ENCODE assay signal across 23 cellular contexts in the genomic region with DNA sequence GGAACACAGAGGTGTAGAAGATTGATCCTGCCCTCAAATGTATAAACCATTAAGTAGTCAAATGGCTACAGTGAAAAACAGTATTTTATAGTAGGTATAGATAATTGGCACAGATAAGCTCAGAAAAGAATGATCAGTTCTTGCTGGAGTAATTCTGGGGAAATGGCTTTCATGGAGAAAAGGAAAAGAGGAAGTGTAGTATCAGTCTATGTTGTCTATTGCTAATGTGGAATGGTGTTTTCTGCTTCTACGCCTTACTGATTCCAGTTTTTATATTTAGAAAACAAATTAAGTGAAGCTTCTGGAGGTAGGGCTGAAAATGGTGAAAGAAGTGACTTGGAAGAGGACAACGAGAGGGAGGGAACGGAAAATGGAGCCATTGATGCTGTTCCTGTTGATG. TPM values are rescaled to one million over a fixed set of nuclear protein-coding genes. Genes with fewer than 3 reads are reported as not detected.
DNase-seq lines count a peak whose midpoint lies in the region; ATAC-seq, FAIRE-seq and TF ChIP-seq lines count a peak whose summit lies in the region.
"Had no signal": no experiment of that assay in that cellular context is flagged by ENCODE, and none has a peak within 500 bp of the region (broad histone marks: within the 10 kb centered on the region; RNA-seq: fewer than 3 reads in every experiment).

No MANE protein-coding gene starts in this region.

- no peak overlapping the region for H3K4me3 Mint-ChIP-seq in activated T-cell treated with anti-CD3 and anti-CD28 coated beads, Interleukin-2, amount 50 U/mL, for 72 hours
- no peak overlapping the region for H3K4me3 Mint-ChIP-seq in activated naive CD8-positive, alpha-beta T cell treated with anti-CD3 and anti-CD28 coated beads for 36 hours
- H3K4me3 Mint-ChIP-seq in neural crest cell = no peak overlapping the region
- H3K4me3 Mint-ChIP-seq: CD4-positive, alpha-beta memory T cell had no signal

- no peak for TF ChIP-seq POLR2A in H54 (IDR thresholded peaks at IDR 0.05; ENCODE audit: low read depth, low read length)

- no peaks in the 10 kb centered on the region for H3K4me1 Mint-ChIP-seq in activated T-cell treated with anti-CD3 and anti-CD28 coated beads, Interleukin-2, amount 50 U/mL, for 72 hours (ENCODE audit: low read depth)
- H3K4me1 Mint-ChIP-seq in activated naive CD8-positive, alpha-beta T cell treated with anti-CD3 and anti-CD28 coated beads for 36 hours = peaks cover 11% of the 10 kb centered on the region
- H3K4me1 Mint-ChIP-seq in neural crest cell = no peaks in the 10 kb centered on the region

- no peaks in the 10 kb centered on the region for H3K9me3 Mint-ChIP-seq in activated T-cell treated with anti-CD3 and anti-CD28 coated beads, Interleukin-2, amount 50 U/mL, for 72 hours
- H3K9me3 Mint-ChIP-seq in activated naive CD8-positive, alpha-beta T cell treated with anti-CD3 and anti-CD28 coated beads for 36 hours = no peaks in the 10 kb centered on the region
- no peaks in the 10 kb centered on the region for H3K9me3 Mint-ChIP-seq in neural crest cell
- H3K9me3 Mint-ChIP-seq: CD4-positive, alpha-beta memory T cell had no signal

- TF ChIP-seq CTCF in neural crest cell (conservative IDR thresholded peaks at IDR 0.05) = no peak

- peaks cover 0 to 29% of the 10 kb centered on the region in 2 donors for H3K36me3 Mint-ChIP-seq in activated T-cell treated with anti-CD3 and anti-CD28 coated beads, Interleukin-2, amount 50 U/mL, for 72 hours (ENCODE audit: insufficient read depth in 2 of 2)
- peaks cover 27% of the 10 kb centered on the region for H3K36me3 Mint-ChIP-seq in activated naive CD8-positive, alpha-beta T cell treated with anti-CD3 and anti-CD28 coated beads for 36 hours
- peaks cover 10% of the 10 kb centered on the region for H3K36me3 Mint-ChIP-seq in neural crest cell (ENCODE audit: low read depth)

- no peak for ATAC-seq in activated T-cell treated with anti-CD3 and anti-CD28 coated beads, Interleukin-2, amount 50 U/mL, for 72 hours (replicated peaks in 1 of 2)
- no peak for ATAC-seq in GM19351 (IDR thresholded peaks at IDR 0.05; ENCODE audit: unreplicated experiment)
- ATAC-seq: A549 had no signal

- no peak for DNase-seq in activated T-cell treated with anti-CD3 and anti-CD28 coated beads, Interleukin-2, amount 50 U/mL, for 72 hours
- DNase-seq in activated T-cell treated with anti-CD3 and anti-CD28 coated beads for 4 hours (no peak), H54 (ENCODE audit: insufficient read length, low spot score) (no peak), neural crest cell (ENCODE audit: low read depth, low spot score) (no peak)
- no peak for DNase-seq in activated naive CD8-positive, alpha-beta T cell treated with anti-CD3 and anti-CD28 coated beads for 36 hours
- DNase-seq in stimulated activated naive CD4-positive, alpha-beta T cell treated with Interleukin-2 at 50 U/mL for 16 hours (lab: John Stamatoyannopoulos, UW) = no peak
- DNase-seq: AML-193; C1 segment of cervical spinal cord; CD4-positive, alpha-beta memory T cell; COR-L47; DMS53; GOT3; HCEC 1CT; IMR-90; NCI-H1092; NCI-H1417 treated with DMSO at 0.1 percent for 48 hours; NCI-H1694 treated with DMSO at 0.1 percent for 48 hours; NCI-H2081; NCI-H2227 treated with DMSO at 0.1 percent for 48 hours; NCI-H526 treated with DMSO at 0.1 percent for 48 hours; SHP77 treated with DMSO at 0.1 percent for 48 hours had no signal

- FAIRE-seq in H54 (lab: Jason Lieb, UNC) = peak; percentile 55
- FAIRE-seq: A549 had no signal

- H3K27me3 Mint-ChIP-seq in activated T-cell treated with anti-CD3 and anti-CD28 coated beads, Interleukin-2, amount 50 U/mL, for 72 hours (ENCODE audit: low read depth) = no peaks in the 10 kb centered on the region
- H3K27me3 Mint-ChIP-seq in activated naive CD8-positive, alpha-beta T cell treated with anti-CD3 and anti-CD28 coated beads for 36 hours = no peaks in the 10 kb centered on the region
- H3K27me3 Mint-ChIP-seq in neural crest cell (ENCODE audit: low read depth) = no peaks in the 10 kb centered on the region
- H3K27me3 Mint-ChIP-seq: CD4-positive, alpha-beta memory T cell had no signal

- peak overlapping the region; percentile 57 for H3K27ac Mint-ChIP-seq in activated T-cell treated with anti-CD3 and anti-CD28 coated beads, Interleukin-2, amount 50 U/mL, for 72 hours
- H3K27ac Mint-ChIP-seq in activated naive CD8-positive, alpha-beta T cell treated with anti-CD3 and anti-CD28 coated beads for 36 hours = peak overlapping the region; percentile 50
- H3K27ac Mint-ChIP-seq in neural crest cell (ENCODE audit: unreplicated experiment) = peak overlapping the region; percentile 46

RNA-seq across cellular contexts. Expression of a gene that starts 22.2 kb away (rescaled TPM):
- total RNA-seq in activated T-cell treated with anti-CD3 and anti-CD28 coated beads, Interleukin-2, amount 50 U/mL, for 72 hours = 10 to 100 TPM; 71.8 to 76.0 TPM
- 100 to 1,000 TPM; 116 to 123 TPM for total RNA-seq in activated naive CD8-positive, alpha-beta T cell treated with anti-CD3 and anti-CD28 coated beads for 36 hours
- total RNA-seq in neural crest cell = 73.1 and 76.7 TPM in 2 replicates
